ENCODE assay signal across 24 cellular contexts in genomic region chr2:173751245-173751975, GRCh38.
"Had no signal": no experiment of that assay in that cellular context is flagged by ENCODE, and none has a peak within 500 bp of the region (broad histone marks: within the 10 kb centered on the region; RNA-seq: fewer than 3 reads in every experiment).

No MANE protein-coding gene starts in this region.

- H3K27ac ChIP-seq: adrenal gland, body of pancreas, SK-N-MC had no signal

- H3K27me3 ChIP-seq: adrenal gland, body of pancreas, MG63, SJCRH30 had no signal

- H3K27ac Mint-ChIP-seq: activated CD4-positive, alpha-beta T cell treated with anti-CD3 and anti-CD28 coated beads for 36 hours; activated CD4-positive, alpha-beta T cell treated with anti-CD3 and anti-CD28 coated beads, Interleukin-2, amount 10 ng/mL, durations not matched to agents 7 days and 5 days; activated CD8-positive, alpha-beta T cell treated with anti-CD3 and anti-CD28 coated beads, Interleukin-2, amount 10 ng/mL, durations not matched to agents 7 days and 5 days; activated naive CD4-positive, alpha-beta T cell treated with anti-CD3 and anti-CD28 coated beads for 36 hours; activated naive CD4-positive, alpha-beta T cell treated with anti-CD3 and anti-CD28 coated beads, Interleukin-2, amount 50 U/mL, for 72 hours; activated T-helper 1 cell treated with anti-CD3 and anti-CD28 coated beads, Interleukin-12 subunit alpha, Interleukin-12 subunit beta, Interleukin-2, Interleukin-4 antibody, amounts not matched to agents 30 ng/mL and 10 ng/mL and 1 ng/mL, durations not matched to agents 14 hours and 24 hours and 36 hours; T-helper 1 cell treated with Interleukin-12 subunit alpha and Interleukin-12 subunit beta and Interleukin-4 antibody, amounts not matched to agents 30 μg/mL and 1 μg/mL, for 36 hours; T-helper 2 cell treated with Interferon-gamma antibody and Interleukin-4, amounts not matched to agents 5 μg/mL and 100 μg/mL, for 36 hours had no signal

- H3K36me3 ChIP-seq: adrenal gland, MG63, SJCRH30 had no signal

- DNase-seq: activated CD4-positive, alpha-beta T cell treated with anti-CD3 and anti-CD28 coated beads, Interleukin-2, amount 10 ng/mL, durations not matched to agents 7 days and 5 days; activated CD4-positive, alpha-beta T cell treated with anti-CD3 and anti-CD28 coated beads, Interleukin-2, amount 50 U/mL, for 48 hours; activated CD8-positive, alpha-beta T cell treated with anti-CD3 and anti-CD28 coated beads, Interleukin-2, amount 10 ng/mL, durations not matched to agents 7 days and 5 days; activated gamma-delta T cell treated with Interleukin-2 at 50 U/mL for 16 hours; activated T-cell treated with anti-CD3 and anti-CD28 coated beads, Interleukin-2, amount 50 U/mL, for 4 hours; adrenal gland; body of pancreas; caudate nucleus; MV-4-11; NCI-H1092; NCI-H1436 treated with DMSO at 0.1 percent for 48 hours; NCI-H2029; NCI-H345; NCI-H524 treated with DMSO at 0.1 percent for 48 hours had no signal

- H3K36me3 Mint-ChIP-seq: activated naive CD4-positive, alpha-beta T cell treated with anti-CD3 and anti-CD28 coated beads, Interleukin-2, amount 50 U/mL, for 72 hours had no signal

- H3K4me1 ChIP-seq: adrenal gland, body of pancreas had no signal

- ATAC-seq: activated CD4-positive, alpha-beta T cell treated with anti-CD3 and anti-CD28 coated beads for 36 hours; activated CD4-positive, CD25-positive, alpha-beta regulatory T cell treated with anti-CD3 and anti-CD28 coated beads, Interleukin-2, amount 50 U/mL, for 24 hours; activated CD8-positive, alpha-beta T cell treated with anti-CD3 and anti-CD28 coated beads, Interleukin-2, amount 10 ng/mL, durations not matched to agents 7 days and 5 days; activated naive CD4-positive, alpha-beta T cell treated with anti-CD3 and anti-CD28 coated beads, Interleukin-2, amount 50 U/mL, for 72 hours; activated T-cell treated with anti-CD3 and anti-CD28 coated beads, Interleukin-2, amount 50 U/mL, for 4 hours; body of pancreas had no signal

- H3K9me3 Mint-ChIP-seq: activated CD4-positive, alpha-beta T cell treated with anti-CD3 and anti-CD28 coated beads, Interleukin-2, amount 10 ng/mL, durations not matched to agents 7 days and 5 days; activated naive CD4-positive, alpha-beta T cell treated with anti-CD3 and anti-CD28 coated beads for 36 hours; activated naive CD4-positive, alpha-beta T cell treated with anti-CD3 and anti-CD28 coated beads, Interleukin-2, amount 50 U/mL, for 72 hours; activated T-cell treated with anti-CD3 and anti-CD28 coated beads, Interleukin-2, amount 50 U/mL, for 4 hours; activated T-helper 1 cell treated with anti-CD3 and anti-CD28 coated beads, Interleukin-12 subunit alpha, Interleukin-12 subunit beta, Interleukin-2, Interleukin-4 antibody, amounts not matched to agents 30 ng/mL and 10 ng/mL and 1 ng/mL, durations not matched to agents 14 hours and 24 hours and 36 hours; T-helper 1 cell treated with Interleukin-12 subunit alpha and Interleukin-12 subunit beta and Interleukin-4 antibody, amounts not matched to agents 30 μg/mL and 1 μg/mL, for 36 hours; T-helper 2 cell treated with Interferon-gamma antibody and Interleukin-4, amounts not matched to agents 5 μg/mL and 100 μg/mL, for 36 hours had no signal

- H3K9me3 ChIP-seq: adrenal gland, body of pancreas, MG63, SJCRH30 had no signal

- H3K4me1 Mint-ChIP-seq: activated CD4-positive, alpha-beta T cell treated with anti-CD3 and anti-CD28 coated beads for 36 hours; activated CD4-positive, alpha-beta T cell treated with anti-CD3 and anti-CD28 coated beads, Interleukin-2, amount 10 ng/mL, durations not matched to agents 7 days and 5 days had no signal

- H3K4me3 Mint-ChIP-seq: activated CD4-positive, alpha-beta T cell treated with anti-CD3 and anti-CD28 coated beads for 36 hours; activated CD4-positive, alpha-beta T cell treated with anti-CD3 and anti-CD28 coated beads, Interleukin-2, amount 10 ng/mL, durations not matched to agents 7 days and 5 days; activated CD8-positive, alpha-beta T cell treated with anti-CD3 and anti-CD28 coated beads, Interleukin-2, amount 10 ng/mL, durations not matched to agents 7 days and 5 days; activated naive CD4-positive, alpha-beta T cell treated with anti-CD3 and anti-CD28 coated beads for 36 hours; activated T-cell treated with anti-CD3 and anti-CD28 coated beads, Interleukin-2, amount 50 U/mL, for 4 hours; activated T-helper 1 cell treated with anti-CD3 and anti-CD28 coated beads, Interleukin-12 subunit alpha, Interleukin-12 subunit beta, Interleukin-2, Interleukin-4 antibody, amounts not matched to agents 30 ng/mL and 10 ng/mL and 1 ng/mL, durations not matched to agents 14 hours and 24 hours and 36 hours; T-helper 1 cell treated with Interleukin-12 subunit alpha and Interleukin-12 subunit beta and Interleukin-4 antibody, amounts not matched to agents 30 μg/mL and 1 μg/mL, for 36 hours; T-helper 2 cell treated with Interferon-gamma antibody and Interleukin-4, amounts not matched to agents 5 μg/mL and 100 μg/mL, for 36 hours had no signal

- H3K4me3 ChIP-seq: adrenal gland, body of pancreas, MG63, SK-N-MC had no signal
